9 cellular contexts compared by ENCODE assay signal in genomic region chr4:186068581-186069402, GRCh38. TPM values are rescaled to one million over a fixed set of nuclear protein-coding genes. Genes with fewer than 3 reads are reported as not detected.
DNase-seq lines count a peak whose midpoint lies in the region; ATAC-seq, FAIRE-seq and TF ChIP-seq lines count a peak whose summit lies in the region.
"Had no signal": no experiment of that assay in that cellular context is flagged by ENCODE, and none has a peak within 500 bp of the region (broad histone marks: within the 10 kb centered on the region; RNA-seq: fewer than 3 reads in every experiment).

TLR3 (plus strand) TSS chr4:186069156; CDS start chr4:186076620, 7,464 bp downstream.

- FAIRE-seq in small intestine (lab: Jason Lieb, UNC): no peak

- peaks cover 18% of the 10 kb centered on the region for H3K4me1 Mint-ChIP-seq in activated T-helper 1 cell treated with anti-CD3 and anti-CD28 coated beads, Interleukin-12 subunit alpha, Interleukin-12 subunit beta, Interleukin-2, Interleukin-4 antibody, amounts not matched to agents 30 ng/mL and 10 ng/mL and 1 ng/mL, durations not matched to agents 14 hours and 24 hours and 36 hours (ENCODE audit: low read depth)

- peak; percentile 31 for ATAC-seq in HG03064 (IDR thresholded peaks at IDR 0.05; ENCODE audit: low read depth, unreplicated experiment)
- peak; percentile 68 to 70 for ATAC-seq in right cardiac atrium
- ATAC-seq in HG03469 (IDR thresholded peaks at IDR 0.05; ENCODE audit: unreplicated experiment): no peak
- no peak for ATAC-seq in GM18505 (IDR thresholded peaks at IDR 0.05; ENCODE audit: unreplicated experiment)

- WGBS in right cardiac atrium: 4% methylated on average over 12 of the region's 12 CpGs
- 2 to 6% (median 4%) methylated on average over 12 of the region's 12 CpGs for WGBS in small intestine, 3 donors

- TF ChIP-seq POLR2A in GM18505 (IDR thresholded peaks at IDR 0.05; ENCODE audit: borderline replicate concordance, extremely low read depth, insufficient read depth, insufficient read length): no peak

- H3K36me3 ChIP-seq in BE2C (no peaks in the 10 kb centered on the region), small intestine (ENCODE audit: control insufficient read depth in 2 of 2, insufficient read depth in 2 of 2, low read length in 2 of 2) (no peaks in the 10 kb centered on the region)

- H3K4me1 ChIP-seq in BE2C: no peaks in the 10 kb centered on the region
- H3K4me1 ChIP-seq in right cardiac atrium (ENCODE audit: control insufficient read depth, insufficient read depth, low read length): no peaks in the 10 kb centered on the region
- peaks cover 0 to 2% of the 10 kb centered on the region in 2 donors for H3K4me1 ChIP-seq in small intestine (ENCODE audit: control insufficient read depth in 2 of 2, insufficient read depth in 1 of 2, low read depth in 1 of 2, low read length in 1 of 2)

- no peak for DNase-seq in BE2C
- no peak for DNase-seq in activated T-helper 1 cell treated with anti-CD3 and anti-CD28 coated beads, Interleukin-12 subunit alpha, Interleukin-12 subunit beta, Interleukin-2, Interleukin-4 antibody, amounts not matched to agents 30 ng/mL and 10 ng/mL and 1 ng/mL, durations not matched to agents 14 hours and 24 hours and 36 hours (ENCODE audit: low spot score)
- DNase-seq in right cardiac atrium: no peak
- peak; percentile 76 for DNase-seq in small intestine
- DNase-seq in stimulated activated naive CD4-positive, alpha-beta T cell treated with Interleukin-2 at 50 U/mL for 16 hours (lab: John Stamatoyannopoulos, UW): no peak

- H3K9me3 ChIP-seq in BE2C (no peaks in the 10 kb centered on the region), right cardiac atrium (ENCODE audit: control insufficient read depth, low read length) (no peaks in the 10 kb centered on the region), small intestine (ENCODE audit: control insufficient read depth, low read depth) (no peaks in the 10 kb centered on the region)

- peak within 1 kb of the TSS; percentile 40 for H3K4me3 ChIP-seq in BE2C (ENCODE audit: low read depth, low read length)
- H3K4me3 ChIP-seq in right cardiac atrium (ENCODE audit: low read length): peak within 1 kb of the TSS; percentile 99
- peak within 1 kb of the TSS; percentile 34 to 72 for H3K4me3 ChIP-seq in small intestine (ENCODE audit: low read depth in 1 of 2, low read length in 2 of 2)

- no peaks in the 10 kb centered on the region for H3K9me3 Mint-ChIP-seq in activated T-helper 1 cell treated with anti-CD3 and anti-CD28 coated beads, Interleukin-12 subunit alpha, Interleukin-12 subunit beta, Interleukin-2, Interleukin-4 antibody, amounts not matched to agents 30 ng/mL and 10 ng/mL and 1 ng/mL, durations not matched to agents 14 hours and 24 hours and 36 hours

- H3K36me3 Mint-ChIP-seq in activated T-helper 1 cell treated with anti-CD3 and anti-CD28 coated beads, Interleukin-12 subunit alpha, Interleukin-12 subunit beta, Interleukin-2, Interleukin-4 antibody, amounts not matched to agents 30 ng/mL and 10 ng/mL and 1 ng/mL, durations not matched to agents 14 hours and 24 hours and 36 hours (ENCODE audit: low read depth): no peaks in the 10 kb centered on the region

- H3K4me3 Mint-ChIP-seq in activated T-helper 1 cell treated with anti-CD3 and anti-CD28 coated beads, Interleukin-12 subunit alpha, Interleukin-12 subunit beta, Interleukin-2, Interleukin-4 antibody, amounts not matched to agents 30 ng/mL and 10 ng/mL and 1 ng/mL, durations not matched to agents 14 hours and 24 hours and 36 hours: peak within 1 kb of the TSS; percentile 52

- TF ChIP-seq CTCF in BE2C (IDR thresholded peaks at IDR 0.05; ENCODE audit: low read depth, low read length): no peak

- peaks cover 3% of the 10 kb centered on the region for H3K27me3 Mint-ChIP-seq in activated T-helper 1 cell treated with anti-CD3 and anti-CD28 coated beads, Interleukin-12 subunit alpha, Interleukin-12 subunit beta, Interleukin-2, Interleukin-4 antibody, amounts not matched to agents 30 ng/mL and 10 ng/mL and 1 ng/mL, durations not matched to agents 14 hours and 24 hours and 36 hours (ENCODE audit: insufficient read depth)

- H3K27ac Mint-ChIP-seq in activated T-helper 1 cell treated with anti-CD3 and anti-CD28 coated beads, Interleukin-12 subunit alpha, Interleukin-12 subunit beta, Interleukin-2, Interleukin-4 antibody, amounts not matched to agents 30 ng/mL and 10 ng/mL and 1 ng/mL, durations not matched to agents 14 hours and 24 hours and 36 hours: no peak within 1 kb of the TSS

- intact Hi-C loops in activated T-helper 1 cell treated with anti-CD3 and anti-CD28 coated beads, Interleukin-12 subunit alpha, Interleukin-12 subunit beta, Interleukin-2, Interleukin-4 antibody, amounts not matched to agents 30 ng/mL and 10 ng/mL and 1 ng/mL, durations not matched to agents 14 hours and 24 hours and 36 hours (cut with micrococcal nuclease): loop anchor here (5.0 kb wide), 2 partner anchors 69 to 124 kb away; partner anchors contain the start of gene CYP4V2
- intact Hi-C loops in right cardiac atrium (cut with DNase I): loop anchor here (5.0 to 10.0 kb wide), 3 partner anchors 64 to 519 kb away; no protein-coding TSS in a partner anchor

- H3K27me3 ChIP-seq in BE2C (no peaks in the 10 kb centered on the region), right cardiac atrium (ENCODE audit: control insufficient read depth, insufficient read depth) (no peaks in the 10 kb centered on the region), small intestine (ENCODE audit: control insufficient read depth in 2 of 2, insufficient read depth in 2 of 2, low read length in 2 of 2) (no peaks in the 10 kb centered on the region)

- H3K27ac ChIP-seq in right cardiac atrium (ENCODE audit: low read length) (peak within 1 kb of the TSS; percentile 43), small intestine (ENCODE audit: low read depth in 1 of 2, low read length in 1 of 2) (peak within 1 kb of the TSS; percentile 46 to 73)

RNA-seq across cellular contexts. Expression of gene TLR3, which starts in this region (rescaled TPM):
- not detected for polyA plus RNA-seq in BE2C (2012; ENCODE audit: insufficient read depth, insufficient read length, low read depth)
- total RNA-seq in activated T-helper 1 cell treated with anti-CD3 and anti-CD28 coated beads, Interleukin-12 subunit alpha, Interleukin-12 subunit beta, Interleukin-2, Interleukin-4 antibody, amounts not matched to agents 30 ng/mL and 10 ng/mL and 1 ng/mL, durations not matched to agents 14 hours and 24 hours and 36 hours: not detected in 2 replicates
- total RNA-seq in right cardiac atrium: 1 to 10 TPM; 4.9 to 8.2 (median 7.3) TPM
- polyA plus RNA-seq in right cardiac atrium (1.6 TPM), small intestine (1 to 10 TPM; 3.2 to 5.4 (median 3.8) TPM)
- polyA plus RNA-seq: neural cell had no signal

Comparison
In these comparisons a context has a peak if more than half of its experiments do, and no peak if none do; other contexts are left out.
1. H3K4me3 ChIP-seq: peak in every context shown above with its lines; median percentile 99 in right cardiac atrium; 53 in small intestine; 40 in BE2C.
2. ATAC-seq: peak in HG03064 (single experiment) and right cardiac atrium (2 of 2); none in HG03469 (single experiment) and GM18505 (single experiment).